Comparison of ENCODE assay signal across 1 cellular context in genomic region chr1:53220962-53221286, GRCh38.
TF ChIP-seq lines count a peak whose summit lies in the region.

No MANE protein-coding gene starts in this region.

TF ChIP-seq in H1, 55 proteins besides CTCF, POLR2A, EP300 and RAD21 (continued from another document):
- TF ChIP-seq SIN3A (conservative IDR thresholded peaks at IDR 0.05 in 1 of 2, IDR thresholded peaks at IDR 0.05 in 1 of 2; ENCODE audit: low read depth in 1 of 2, low read length in 2 of 2) (no peak), TBP (IDR thresholded peaks at IDR 0.05; ENCODE audit: low read depth, low read length) (no peak), GTF2F1 (IDR thresholded peaks at IDR 0.05; ENCODE audit: borderline replicate concordance, low read depth, low read length) (no peak), SIRT6 (IDR thresholded peaks at IDR 0.05; ENCODE audit: low read length) (no peak), MAFK (IDR thresholded peaks at IDR 0.05; ENCODE audit: low read depth, low read length) (no peak), CEBPB (IDR thresholded peaks at IDR 0.05; ENCODE audit: low read depth, low read length) (no peak), SUZ12 (IDR thresholded peaks at IDR 0.05; ENCODE audit: low read length) (no peak), CTBP2 (IDR thresholded peaks at IDR 0.05; ENCODE audit: borderline replicate concordance, insufficient read depth, insufficient read length, low read length) (no peak), ASH2L (IDR thresholded peaks at IDR 0.05; ENCODE audit: low read length) (no peak)
